Comparison of ENCODE assay signal across 16 cellular contexts in the genomic region with DNA sequence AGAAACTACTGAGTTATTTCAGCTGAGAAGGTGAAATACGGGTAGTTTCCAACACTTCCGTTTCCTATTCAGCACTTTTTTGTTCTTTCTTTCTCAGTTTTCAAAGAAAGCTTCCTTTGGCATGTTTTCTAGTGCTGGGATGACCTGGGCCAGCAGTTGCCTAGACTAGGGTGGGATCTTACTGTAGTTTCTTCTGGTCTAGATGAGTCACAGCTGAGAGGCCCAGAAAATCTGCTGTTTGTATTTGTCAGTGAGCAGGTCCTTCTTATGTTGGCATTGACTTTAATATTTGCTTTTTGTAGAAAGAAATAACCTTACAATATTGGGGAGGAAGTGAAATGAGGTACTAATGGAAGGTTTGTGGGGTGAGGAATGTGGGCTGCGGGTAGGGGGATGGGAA. TPM values are rescaled to one million over a fixed set of nuclear protein-coding genes. Genes with fewer than 3 reads are reported as not detected.
DNase-seq lines count a peak whose midpoint lies in the region; ATAC-seq and TF ChIP-seq lines count a peak whose summit lies in the region.
"Had no signal": no experiment of that assay in that cellular context is flagged by ENCODE, and none has a peak within 500 bp of the region (broad histone marks: within the 10 kb centered on the region; RNA-seq: fewer than 3 reads in every experiment).

No MANE protein-coding gene starts in this region.

- no peaks in the 10 kb centered on the region for H3K9me3 Mint-ChIP-seq in osteocyte (ENCODE audit: unreplicated experiment)
- H3K9me3 Mint-ChIP-seq: activated naive CD8-positive, alpha-beta T cell treated with anti-CD3 and anti-CD28 coated beads for 36 hours; naive B cell; T-helper 2 cell treated with Interferon-gamma antibody and Interleukin-4, amounts not matched to agents 5 μg/mL and 100 μg/mL, for 36 hours had no signal

- H3K27ac Mint-ChIP-seq in osteocyte (ENCODE audit: unreplicated experiment): peak overlapping the region; percentile 74
- H3K27ac Mint-ChIP-seq: activated naive CD8-positive, alpha-beta T cell treated with anti-CD3 and anti-CD28 coated beads for 36 hours; naive B cell; T-helper 2 cell treated with Interferon-gamma antibody and Interleukin-4, amounts not matched to agents 5 μg/mL and 100 μg/mL, for 36 hours had no signal

- peak overlapping the region; percentile 7 for H3K4me3 Mint-ChIP-seq in osteocyte (ENCODE audit: unreplicated experiment)
- H3K4me3 Mint-ChIP-seq: activated naive CD8-positive, alpha-beta T cell treated with anti-CD3 and anti-CD28 coated beads for 36 hours; naive B cell; T-helper 2 cell treated with Interferon-gamma antibody and Interleukin-4, amounts not matched to agents 5 μg/mL and 100 μg/mL, for 36 hours had no signal

- no peak for TF ChIP-seq CTCF in VCaP (conservative IDR thresholded peaks at IDR 0.05)
- no peak for TF ChIP-seq CTCF in fibroblast of the aortic adventitia (IDR thresholded peaks at IDR 0.05; ENCODE audit: insufficient read depth, low read length)
- no peak for TF ChIP-seq CTCF in osteocyte (IDR thresholded peaks at IDR 0.05)
- TF ChIP-seq CTCF in GM13976 (IDR thresholded peaks at IDR 0.05; ENCODE audit: borderline replicate concordance, control extremely low read depth, extremely low read depth, insufficient read depth, missing control alignments): no peak

- in situ Hi-C loops in GM13976 (cut with MboI; ENCODE audit: low sequenced_read_pairs, unreplicated experiment): no loop called here

- H3K27ac ChIP-seq in VCaP: peak overlapping the region; percentile 42; the same call in 1 of the 2 replicates

- ATAC-seq in HG03039 (IDR thresholded peaks at IDR 0.05; ENCODE audit: unreplicated experiment): no peak

- DNase-seq in EL (peak; percentile 44), fibroblast of the aortic adventitia (ENCODE audit: low read depth) (peak; percentile 60), osteocyte (ENCODE audit: extremely low spot score, unreplicated experiment) (no peak), NCI-H510A treated with DMSO at 0.1 percent for 48 hours (lab: John Stamatoyannopoulos, UW) (no peak), GM13976 (ENCODE audit: low spot score) (no peak), NCI-H2196 treated with DMSO at 0.1 percent for 48 hours (lab: John Stamatoyannopoulos, UW; ENCODE audit: unreplicated experiment) (no peak)
- DNase-seq: activated CD4-positive, alpha-beta T cell treated with anti-CD3 and anti-CD28 coated beads for 4 hours; activated naive CD8-positive, alpha-beta T cell treated with anti-CD3 and anti-CD28 coated beads for 36 hours; Caco-2; cerebellar nuclear complex; heart right ventricle; naive B cell; upper lobe of left lung had no signal

- no peaks in the 10 kb centered on the region for H3K27me3 Mint-ChIP-seq in osteocyte (ENCODE audit: unreplicated experiment)
- H3K27me3 Mint-ChIP-seq: activated naive CD8-positive, alpha-beta T cell treated with anti-CD3 and anti-CD28 coated beads for 36 hours; naive B cell had no signal

- H3K4me1 Mint-ChIP-seq in osteocyte (ENCODE audit: unreplicated experiment): peaks cover 21% of the 10 kb centered on the region
- H3K4me1 Mint-ChIP-seq: activated naive CD8-positive, alpha-beta T cell treated with anti-CD3 and anti-CD28 coated beads for 36 hours; naive B cell had no signal

- peaks cover 3% of the 10 kb centered on the region for H3K36me3 Mint-ChIP-seq in osteocyte (ENCODE audit: unreplicated experiment)
- H3K36me3 Mint-ChIP-seq: activated naive CD8-positive, alpha-beta T cell treated with anti-CD3 and anti-CD28 coated beads for 36 hours; naive B cell had no signal

- no peak overlapping the region for H3K4me3 ChIP-seq in fibroblast of the aortic adventitia (ENCODE audit: low read depth, low read length)
- H3K4me3 ChIP-seq: heart right ventricle had no signal

RNA-seq across cellular contexts. Expression of a gene that starts 22.2 kb away (rescaled TPM):
- total RNA-seq in fibroblast of the aortic adventitia (ENCODE audit: low replicate concordance) (41.0 and 47.3 TPM in 2 replicates), osteocyte (31.8 and 39.6 TPM in 2 replicates)

Comparison
In these comparisons a context has a peak if more than half of its experiments do, and no peak if none do; other contexts are left out.
1. DNase-seq: peak in EL (single experiment) and fibroblast of the aortic adventitia (single experiment); none in osteocyte (single experiment), NCI-H510A treated with DMSO at 0.1 percent for 48 hours (single experiment), GM13976 (single experiment) and NCI-H2196 treated with DMSO at 0.1 percent for 48 hours (single experiment).